1 cellular context compared by ENCODE assay signal in the genomic region with DNA sequence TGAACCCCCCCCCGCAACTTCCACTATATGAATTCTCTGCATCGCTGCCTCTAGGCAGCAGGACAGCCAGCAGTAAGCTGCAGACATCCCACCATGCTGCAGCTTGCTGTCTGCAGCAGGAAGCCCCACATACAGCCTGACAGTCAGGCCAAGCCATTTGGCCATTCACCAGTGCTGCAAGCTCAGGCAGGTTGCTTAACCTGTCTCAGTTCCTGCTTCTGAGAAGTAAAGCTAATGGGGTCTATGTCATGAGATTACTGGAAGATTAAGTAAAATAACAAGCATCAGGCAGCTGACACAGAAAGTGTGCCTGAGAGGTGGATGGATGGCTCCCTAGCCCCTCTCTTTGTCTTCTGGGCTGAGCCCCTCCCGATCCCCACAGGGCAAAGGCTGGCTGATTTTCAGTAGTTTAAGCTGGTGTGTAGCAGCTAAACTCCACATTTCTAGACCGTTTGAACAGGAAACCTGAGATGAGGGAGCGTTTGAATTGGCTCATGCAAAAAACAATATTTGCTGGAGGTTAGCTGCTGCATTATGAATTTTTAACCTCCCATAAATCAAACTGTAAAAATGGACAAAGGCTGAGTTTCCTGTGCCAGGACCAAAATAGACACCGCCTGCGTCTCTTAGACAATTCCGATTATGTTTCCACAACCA.
TF ChIP-seq lines count a peak whose summit lies in the region.

No MANE protein-coding gene starts in this region.

TF ChIP-seq in HepG2, 621 proteins besides CTCF, POLR2A, EP300 and RAD21 (continued from another document and continues in another):
- TF ChIP-seq, protein P1, sequence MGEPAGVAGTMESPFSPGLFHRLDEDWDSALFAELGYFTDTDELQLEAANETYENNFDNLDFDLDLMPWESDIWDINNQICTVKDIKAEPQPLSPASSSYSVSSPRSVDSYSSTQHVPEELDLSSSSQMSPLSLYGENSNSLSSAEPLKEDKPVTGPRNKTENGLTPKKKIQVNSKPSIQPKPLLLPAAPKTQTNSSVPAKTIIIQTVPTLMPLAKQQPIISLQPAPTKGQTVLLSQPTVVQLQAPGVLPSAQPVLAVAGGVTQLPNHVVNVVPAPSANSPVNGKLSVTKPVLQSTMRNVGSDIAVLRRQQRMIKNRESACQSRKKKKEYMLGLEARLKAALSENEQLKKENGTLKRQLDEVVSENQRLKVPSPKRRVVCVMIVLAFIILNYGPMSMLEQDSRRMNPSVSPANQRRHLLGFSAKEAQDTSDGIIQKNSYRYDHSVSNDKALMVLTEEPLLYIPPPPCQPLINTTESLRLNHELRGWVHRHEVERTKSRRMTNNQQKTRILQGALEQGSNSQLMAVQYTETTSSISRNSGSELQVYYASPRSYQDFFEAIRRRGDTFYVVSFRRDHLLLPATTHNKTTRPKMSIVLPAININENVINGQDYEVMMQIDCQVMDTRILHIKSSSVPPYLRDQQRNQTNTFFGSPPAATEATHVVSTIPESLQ (CRISPR knock-in tag; conservative IDR thresholded peaks at IDR 0.05), result no peak; the same call in 1 of the 2 replicates
- peak; percentile 33; the same call in 1 of the 2 replicates for TF ChIP-seq NCOA2 (CRISPR knock-in tag; IDR thresholded peaks at IDR 0.05)
- no peak for TF ChIP-seq ZSCAN25 (CRISPR knock-in tag; IDR thresholded peaks at IDR 0.05)
- 0 out of 2 replicates have a peak, but pooled peaks have one; percentile 18 for TF ChIP-seq KLF12 (CRISPR knock-in tag; IDR thresholded peaks at IDR 0.05; ENCODE audit: borderline replicate concordance)
- TF ChIP-seq, protein P2, sequence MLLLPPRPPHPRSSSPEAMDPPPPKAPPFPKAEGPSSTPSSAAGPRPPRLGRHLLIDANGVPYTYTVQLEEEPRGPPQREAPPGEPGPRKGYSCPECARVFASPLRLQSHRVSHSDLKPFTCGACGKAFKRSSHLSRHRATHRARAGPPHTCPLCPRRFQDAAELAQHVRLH (CRISPR knock-in tag; IDR thresholded peaks at IDR 0.05; ENCODE audit: borderline replicate concordance, low read depth), result 0 out of 2 replicates have a peak, but pooled peaks have one; percentile 36
- TF ChIP-seq XRCC5 (optimal IDR thresholded peaks at IDR 0.05; ENCODE audit: low read length), result peak; percentile 16
- no peak for TF ChIP-seq TCF7L2 (IDR thresholded peaks at IDR 0.05; ENCODE audit: low read depth, low read length)
- 0 out of 2 replicates have a peak, but pooled peaks have one; percentile 53 for TF ChIP-seq ZNF256 (CRISPR knock-in tag; conservative IDR thresholded peaks at IDR 0.05)
- TF ChIP-seq CEBPB (IDR thresholded peaks at IDR 0.05; ENCODE audit: borderline replicate concordance, low read depth, low read length), result peak; percentile 40; the same call in 1 of the 2 replicates
- peak; percentile 11; the same call in 1 of the 2 replicates for TF ChIP-seq ZMYM4 (CRISPR knock-in tag; IDR thresholded peaks at IDR 0.05)
- TF ChIP-seq, protein P3, sequence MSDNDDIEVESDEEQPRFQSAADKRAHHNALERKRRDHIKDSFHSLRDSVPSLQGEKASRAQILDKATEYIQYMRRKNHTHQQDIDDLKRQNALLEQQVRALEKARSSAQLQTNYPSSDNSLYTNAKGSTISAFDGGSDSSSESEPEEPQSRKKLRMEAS (IDR thresholded peaks at IDR 0.05), result no peak
- no peak for TF ChIP-seq ZNF543 (CRISPR knock-in tag; IDR thresholded peaks at IDR 0.05)
- TF ChIP-seq ISL2 (CRISPR knock-in tag; IDR thresholded peaks at IDR 0.05), result 0 out of 2 replicates have a peak, but pooled peaks have one; percentile 16
- TF ChIP-seq TOPORS (CRISPR knock-in tag; IDR thresholded peaks at IDR 0.05), result 0 out of 2 replicates have a peak, but pooled peaks have one; percentile 10
- TF ChIP-seq NFIC (IDR thresholded peaks at IDR 0.05; ENCODE audit: low read length), result 0 out of 2 replicates have a peak, but pooled peaks have one; percentile 12
- no peak for TF ChIP-seq RBM39 (IDR thresholded peaks at IDR 0.05; ENCODE audit: low read depth, low read length, poor library complexity, severe bottlenecking)
- TF ChIP-seq, protein P4, sequence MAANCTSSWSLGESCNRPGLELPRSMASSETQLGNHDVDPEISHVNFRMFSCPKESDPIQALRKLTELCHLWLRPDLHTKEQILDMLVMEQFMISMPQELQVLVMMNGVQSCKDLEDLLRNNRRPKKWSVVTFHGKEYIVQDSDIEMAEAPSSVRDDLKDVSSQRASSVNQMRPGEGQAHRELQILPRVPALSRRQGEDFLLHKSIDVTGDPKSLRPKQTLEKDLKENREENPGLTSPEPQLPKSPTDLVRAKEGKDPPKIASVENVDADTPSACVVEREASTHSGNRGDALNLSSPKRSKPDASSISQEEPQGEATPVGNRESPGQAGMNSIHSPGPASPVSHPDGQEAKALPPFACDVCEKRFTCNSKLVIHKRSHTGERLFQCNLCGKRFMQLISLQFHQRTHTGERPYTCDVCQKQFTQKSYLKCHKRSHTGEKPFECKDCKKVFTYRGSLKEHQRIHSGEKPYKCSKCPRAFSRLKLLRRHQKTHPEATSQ (CRISPR knock-in tag; IDR thresholded peaks at IDR 0.05; ENCODE audit: borderline replicate concordance), result no peak
- TF ChIP-seq, protein P5, sequence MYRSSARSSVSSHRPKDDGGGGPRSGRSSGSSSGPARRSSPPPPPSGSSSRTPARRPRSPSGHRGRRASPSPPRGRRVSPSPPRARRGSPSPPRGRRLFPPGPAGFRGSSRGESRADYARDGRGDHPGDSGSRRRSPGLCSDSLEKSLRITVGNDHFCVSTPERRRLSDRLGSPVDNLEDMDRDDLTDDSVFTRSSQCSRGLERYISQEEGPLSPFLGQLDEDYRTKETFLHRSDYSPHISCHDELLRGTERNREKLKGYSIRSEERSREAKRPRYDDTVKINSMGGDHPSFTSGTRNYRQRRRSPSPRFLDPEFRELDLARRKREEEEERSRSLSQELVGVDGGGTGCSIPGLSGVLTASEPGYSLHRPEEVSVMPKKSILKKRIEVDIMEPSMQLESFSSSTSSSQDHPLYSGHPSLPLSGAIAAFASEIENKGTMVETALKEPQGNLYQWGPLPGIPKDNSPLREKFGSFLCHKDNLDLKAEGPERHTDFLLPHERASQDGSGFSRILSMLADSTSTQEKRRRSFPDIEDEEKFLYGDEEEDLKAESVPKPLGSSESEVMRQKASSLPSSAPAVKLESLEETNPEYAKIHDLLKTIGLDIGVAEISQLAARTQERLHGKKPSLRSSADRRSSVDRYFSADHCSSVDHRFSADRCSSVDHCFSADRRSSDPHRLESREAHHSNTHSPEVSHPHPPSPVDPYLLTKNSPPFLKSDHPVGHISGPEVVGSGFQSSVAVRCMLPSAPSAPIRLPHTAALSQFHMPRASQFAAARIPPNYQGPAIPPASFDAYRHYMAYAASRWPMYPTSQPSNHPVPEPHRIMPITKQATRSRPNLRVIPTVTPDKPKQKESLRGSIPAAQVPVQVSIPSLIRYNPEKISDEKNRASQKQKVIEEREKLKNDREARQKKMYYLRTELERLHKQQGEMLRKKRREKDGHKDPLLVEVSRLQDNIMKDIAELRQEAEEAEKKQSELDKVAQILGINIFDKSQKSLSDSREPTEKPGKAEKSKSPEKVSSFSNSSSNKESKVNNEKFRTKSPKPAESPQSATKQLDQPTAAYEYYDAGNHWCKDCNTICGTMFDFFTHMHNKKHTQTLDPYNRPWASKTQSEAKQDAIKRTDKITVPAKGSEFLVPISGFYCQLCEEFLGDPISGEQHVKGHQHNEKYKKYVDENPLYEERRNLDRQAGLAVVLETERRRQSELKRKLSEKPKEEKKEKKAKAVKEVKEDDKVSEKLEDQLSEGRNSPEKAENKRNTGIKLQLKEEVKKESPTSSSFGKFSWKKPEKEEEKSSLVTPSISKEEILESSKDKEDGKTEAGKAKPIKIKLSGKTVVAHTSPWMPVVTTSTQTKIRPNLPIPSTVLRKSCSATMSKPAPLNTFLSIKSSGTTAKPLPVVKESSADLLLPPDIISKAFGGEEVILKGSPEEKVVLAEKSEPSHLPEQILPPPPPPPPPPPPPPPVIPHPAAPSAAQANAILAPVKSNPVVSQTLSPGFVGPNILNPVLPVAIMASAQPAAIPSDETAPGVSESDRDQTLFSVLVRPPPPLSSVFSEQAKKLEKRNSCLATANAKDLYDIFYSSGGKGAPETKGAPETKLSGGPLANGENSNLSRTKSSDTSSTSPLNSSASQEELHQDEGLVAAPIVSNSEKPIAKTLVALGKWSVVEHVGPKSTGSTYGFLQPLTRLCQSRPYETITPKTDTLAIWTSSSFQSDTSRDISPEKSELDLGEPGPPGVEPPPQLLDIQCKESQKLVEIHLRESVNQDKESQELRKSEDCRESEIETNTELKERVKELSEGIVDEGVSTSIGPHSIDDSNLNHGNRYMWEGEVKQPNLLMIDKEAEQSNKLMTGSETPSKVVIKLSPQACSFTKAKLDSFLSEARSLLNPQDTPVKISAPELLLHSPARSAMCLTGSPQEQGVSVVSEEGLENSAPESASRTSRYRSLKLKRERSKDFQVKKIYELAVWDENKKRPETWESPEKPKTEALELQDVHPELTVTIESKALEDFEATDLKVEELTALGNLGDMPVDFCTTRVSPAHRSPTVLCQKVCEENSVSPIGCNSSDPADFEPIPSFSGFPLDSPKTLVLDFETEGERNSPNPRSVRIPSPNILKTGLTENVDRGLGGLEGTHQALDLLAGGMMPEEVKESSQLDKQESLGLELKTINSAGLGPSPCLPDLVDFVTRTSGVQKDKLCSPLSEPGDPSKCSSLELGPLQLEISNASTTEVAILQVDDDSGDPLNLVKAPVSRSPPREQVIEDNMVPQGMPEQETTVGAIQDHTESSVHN (CRISPR knock-in tag; IDR thresholded peaks at IDR 0.05), result no peak
- TF ChIP-seq, protein P6, sequence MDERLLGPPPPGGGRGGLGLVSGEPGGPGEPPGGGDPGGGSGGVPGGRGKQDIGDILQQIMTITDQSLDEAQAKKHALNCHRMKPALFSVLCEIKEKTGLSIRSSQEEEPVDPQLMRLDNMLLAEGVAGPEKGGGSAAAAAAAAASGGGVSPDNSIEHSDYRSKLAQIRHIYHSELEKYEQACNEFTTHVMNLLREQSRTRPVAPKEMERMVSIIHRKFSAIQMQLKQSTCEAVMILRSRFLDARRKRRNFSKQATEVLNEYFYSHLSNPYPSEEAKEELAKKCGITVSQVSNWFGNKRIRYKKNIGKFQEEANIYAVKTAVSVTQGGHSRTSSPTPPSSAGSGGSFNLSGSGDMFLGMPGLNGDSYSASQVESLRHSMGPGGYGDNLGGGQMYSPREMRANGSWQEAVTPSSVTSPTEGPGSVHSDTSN (CRISPR knock-in tag; IDR thresholded peaks at IDR 0.05), result no peak
- TF ChIP-seq FOXP1 (IDR thresholded peaks at IDR 0.05), result no peak
- TF ChIP-seq FOXP1 (CRISPR knock-in tag; IDR thresholded peaks at IDR 0.05), result no peak
- TF ChIP-seq, protein P7, sequence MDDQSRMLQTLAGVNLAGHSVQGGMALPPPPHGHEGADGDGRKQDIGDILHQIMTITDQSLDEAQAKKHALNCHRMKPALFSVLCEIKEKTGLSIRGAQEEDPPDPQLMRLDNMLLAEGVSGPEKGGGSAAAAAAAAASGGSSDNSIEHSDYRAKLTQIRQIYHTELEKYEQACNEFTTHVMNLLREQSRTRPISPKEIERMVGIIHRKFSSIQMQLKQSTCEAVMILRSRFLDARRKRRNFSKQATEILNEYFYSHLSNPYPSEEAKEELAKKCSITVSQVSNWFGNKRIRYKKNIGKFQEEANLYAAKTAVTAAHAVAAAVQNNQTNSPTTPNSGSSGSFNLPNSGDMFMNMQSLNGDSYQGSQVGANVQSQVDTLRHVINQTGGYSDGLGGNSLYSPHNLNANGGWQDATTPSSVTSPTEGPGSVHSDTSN (CRISPR knock-in tag; IDR thresholded peaks at IDR 0.05; ENCODE audit: borderline replicate concordance), result no peak
- TF ChIP-seq SOX13 (IDR thresholded peaks at IDR 0.05), result no peak
- TF ChIP-seq SOX13 (CRISPR knock-in tag; conservative IDR thresholded peaks at IDR 0.05 in 1 of 2, IDR thresholded peaks at IDR 0.05 in 1 of 2), result peak in 1 of 2 experiments; percentile 56; a peak in 2 of 4 replicates
- TF ChIP-seq, protein P8, sequence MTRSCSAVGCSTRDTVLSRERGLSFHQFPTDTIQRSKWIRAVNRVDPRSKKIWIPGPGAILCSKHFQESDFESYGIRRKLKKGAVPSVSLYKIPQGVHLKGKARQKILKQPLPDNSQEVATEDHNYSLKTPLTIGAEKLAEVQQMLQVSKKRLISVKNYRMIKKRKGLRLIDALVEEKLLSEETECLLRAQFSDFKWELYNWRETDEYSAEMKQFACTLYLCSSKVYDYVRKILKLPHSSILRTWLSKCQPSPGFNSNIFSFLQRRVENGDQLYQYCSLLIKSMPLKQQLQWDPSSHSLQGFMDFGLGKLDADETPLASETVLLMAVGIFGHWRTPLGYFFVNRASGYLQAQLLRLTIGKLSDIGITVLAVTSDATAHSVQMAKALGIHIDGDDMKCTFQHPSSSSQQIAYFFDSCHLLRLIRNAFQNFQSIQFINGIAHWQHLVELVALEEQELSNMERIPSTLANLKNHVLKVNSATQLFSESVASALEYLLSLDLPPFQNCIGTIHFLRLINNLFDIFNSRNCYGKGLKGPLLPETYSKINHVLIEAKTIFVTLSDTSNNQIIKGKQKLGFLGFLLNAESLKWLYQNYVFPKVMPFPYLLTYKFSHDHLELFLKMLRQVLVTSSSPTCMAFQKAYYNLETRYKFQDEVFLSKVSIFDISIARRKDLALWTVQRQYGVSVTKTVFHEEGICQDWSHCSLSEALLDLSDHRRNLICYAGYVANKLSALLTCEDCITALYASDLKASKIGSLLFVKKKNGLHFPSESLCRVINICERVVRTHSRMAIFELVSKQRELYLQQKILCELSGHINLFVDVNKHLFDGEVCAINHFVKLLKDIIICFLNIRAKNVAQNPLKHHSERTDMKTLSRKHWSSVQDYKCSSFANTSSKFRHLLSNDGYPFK (CRISPR knock-in tag; IDR thresholded peaks at IDR 0.05; ENCODE audit: borderline replicate concordance), result peak; percentile 60; the same call in 1 of the 2 replicates
- 0 out of 2 replicates have a peak, but pooled peaks have one; percentile 65 for TF ChIP-seq HIVEP1 (CRISPR knock-in tag; IDR thresholded peaks at IDR 0.05)
- no peak for TF ChIP-seq ZNF605 (CRISPR knock-in tag; IDR thresholded peaks at IDR 0.05)
- no peak for TF ChIP-seq PHF21A (CRISPR knock-in tag; IDR thresholded peaks at IDR 0.05)
- no peak for TF ChIP-seq NFIB (CRISPR knock-in tag; IDR thresholded peaks at IDR 0.05; ENCODE audit: borderline replicate concordance)
- TF ChIP-seq ZNF350 (CRISPR knock-in tag; IDR thresholded peaks at IDR 0.05; ENCODE audit: borderline replicate concordance, low read depth), result peak; percentile 57; the same call in 1 of the 2 replicates
- TF ChIP-seq SIX1 (CRISPR knock-in tag; IDR thresholded peaks at IDR 0.05; ENCODE audit: borderline replicate concordance), result peak; percentile 80; the same call in 1 of the 2 replicates
- no peak for TF ChIP-seq PLRG1 (conservative IDR thresholded peaks at IDR 0.05)
- no peak for TF ChIP-seq NFE2 (CRISPR knock-in tag; IDR thresholded peaks at IDR 0.05)
- TF ChIP-seq, protein P9, sequence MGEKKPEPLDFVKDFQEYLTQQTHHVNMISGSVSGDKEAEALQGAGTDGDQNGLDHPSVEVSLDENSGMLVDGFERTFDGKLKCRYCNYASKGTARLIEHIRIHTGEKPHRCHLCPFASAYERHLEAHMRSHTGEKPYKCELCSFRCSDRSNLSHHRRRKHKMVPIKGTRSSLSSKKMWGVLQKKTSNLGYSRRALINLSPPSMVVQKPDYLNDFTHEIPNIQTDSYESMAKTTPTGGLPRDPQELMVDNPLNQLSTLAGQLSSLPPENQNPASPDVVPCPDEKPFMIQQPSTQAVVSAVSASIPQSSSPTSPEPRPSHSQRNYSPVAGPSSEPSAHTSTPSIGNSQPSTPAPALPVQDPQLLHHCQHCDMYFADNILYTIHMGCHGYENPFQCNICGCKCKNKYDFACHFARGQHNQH (CRISPR knock-in tag; IDR thresholded peaks at IDR 0.05), result peak; percentile 76; the same call in 1 of the 2 replicates
- no peak; the same call in 1 of the 2 replicates for TF ChIP-seq CREM (IDR thresholded peaks at IDR 0.05)
- TF ChIP-seq CREM (CRISPR knock-in tag; IDR thresholded peaks at IDR 0.05), result no peak
- TF ChIP-seq ZNF143 (CRISPR knock-in tag; IDR thresholded peaks at IDR 0.05), result no peak
- TF ChIP-seq ETV5 (CRISPR knock-in tag; IDR thresholded peaks at IDR 0.05; ENCODE audit: borderline replicate concordance), result peak; percentile 43; the same call in 1 of the 2 replicates
- TF ChIP-seq HNRNPUL1 (IDR thresholded peaks at IDR 0.05; ENCODE audit: low read depth, low read length), result no peak
- TF ChIP-seq TEAD3 (CRISPR knock-in tag; optimal IDR thresholded peaks at IDR 0.05; ENCODE audit: borderline replicate concordance), result no peak
